ENCODE assay signal across 10 cellular contexts in genomic region chr21:28883931-28884330, GRCh38.
A peak's percentile ranks its signal among the peaks of the same experiment; 100 is the strongest.
DNase-seq lines count a peak whose midpoint lies in the region; ATAC-seq, FAIRE-seq and TF ChIP-seq lines count a peak whose summit lies in the region.
"Had no signal": no experiment of that assay in that cellular context is flagged by ENCODE, and none has a peak within 500 bp of the region (broad histone marks: within the 10 kb centered on the region; RNA-seq: fewer than 3 reads in every experiment).

No MANE protein-coding gene starts in this region.

- H3K4me3 ChIP-seq in keratinocyte (ENCODE audit: control insufficient read depth in 2 of 3, extremely low read depth in 1 of 3, insufficient read depth in 2 of 3, low read depth in 1 of 3, low read length in 3 of 3): peak overlapping the region; percentile 69 to 92 (median 88)
- H3K4me3 ChIP-seq in thoracic aorta: peak overlapping the region; percentile 77

- no peaks in the 10 kb centered on the region for H4K20me1 ChIP-seq in keratinocyte (ENCODE audit: control insufficient read depth, extremely low read depth, insufficient read depth, low read length)

- H3K9me3 Mint-ChIP-seq in activated T-cell treated with anti-CD3 and anti-CD28 coated beads, Interleukin-2, amount 50 U/mL, for 72 hours: no peaks in the 10 kb centered on the region
- H3K9me3 Mint-ChIP-seq in activated B cell treated with CpG ODN at 0.5 μM for 24 hours: peaks cover 4% of the 10 kb centered on the region

- no peak overlapping the region for H3K9ac ChIP-seq in keratinocyte (ENCODE audit: control insufficient read depth, extremely low read depth, insufficient read depth, low read length)

- dilution Hi-C loops in keratinocyte (cut with MboI; ENCODE audit: extremely low pct_ligation_motif_present, low sequenced_read_pairs): no loop called here

- no peak for ATAC-seq in activated T-cell treated with anti-CD3 and anti-CD28 coated beads, Interleukin-2, amount 50 U/mL, for 72 hours (replicated peaks in 1 of 2)
- no peak for ATAC-seq in activated B cell treated with CpG ODN at 0.5 μM for 24 hours (ENCODE audit: low read depth)
- no peak for ATAC-seq in thoracic aorta (ENCODE audit: insufficient number of reproducible peaks, low FRiP score, low read depth)
- no peak for ATAC-seq in GM18502 (IDR thresholded peaks at IDR 0.05; ENCODE audit: poor library complexity, unreplicated experiment)
- ATAC-seq in HG02642 (IDR thresholded peaks at IDR 0.05; ENCODE audit: poor library complexity, unreplicated experiment): no peak

- H3K27ac Mint-ChIP-seq in activated T-cell treated with anti-CD3 and anti-CD28 coated beads, Interleukin-2, amount 50 U/mL, for 72 hours: peak overlapping the region; percentile 97
- peak overlapping the region; percentile 93 for H3K27ac Mint-ChIP-seq in activated B cell treated with CpG ODN at 0.5 μM for 24 hours

- H3K9me3 ChIP-seq in keratinocyte (ENCODE audit: control insufficient read depth, low read depth, low read length) (no peaks in the 10 kb centered on the region), thoracic aorta (no peaks in the 10 kb centered on the region)

- peaks cover 2 to 8% of the 10 kb centered on the region in 2 donors for H3K36me3 Mint-ChIP-seq in activated T-cell treated with anti-CD3 and anti-CD28 coated beads, Interleukin-2, amount 50 U/mL, for 72 hours (ENCODE audit: insufficient read depth in 2 of 2)
- H3K36me3 Mint-ChIP-seq in activated B cell treated with CpG ODN at 0.5 μM for 24 hours (ENCODE audit: low read depth): peaks cover 29% of the 10 kb centered on the region

- H3K4me2 ChIP-seq in keratinocyte (ENCODE audit: control insufficient read depth, extremely low read depth, insufficient read depth, low read depth, low read length): peak overlapping the region; percentile 76

- peak overlapping the region; percentile 84 to 94 for H3K4me3 Mint-ChIP-seq in activated T-cell treated with anti-CD3 and anti-CD28 coated beads, Interleukin-2, amount 50 U/mL, for 72 hours
- H3K4me3 Mint-ChIP-seq in activated B cell treated with CpG ODN at 0.5 μM for 24 hours: peak overlapping the region; percentile 88

- peaks cover 21% of the 10 kb centered on the region for H3K4me1 Mint-ChIP-seq in activated T-cell treated with anti-CD3 and anti-CD28 coated beads, Interleukin-2, amount 50 U/mL, for 72 hours (ENCODE audit: low read depth)
- H3K4me1 Mint-ChIP-seq in activated B cell treated with CpG ODN at 0.5 μM for 24 hours: peaks cover 18% of the 10 kb centered on the region

- no peaks in the 10 kb centered on the region for H3K9me1 ChIP-seq in keratinocyte (ENCODE audit: control insufficient read depth, extremely low read depth, insufficient read depth, low read length)

- H3K27me3 Mint-ChIP-seq in activated T-cell treated with anti-CD3 and anti-CD28 coated beads, Interleukin-2, amount 50 U/mL, for 72 hours (ENCODE audit: low read depth): no peaks in the 10 kb centered on the region
- H3K27me3 Mint-ChIP-seq in activated B cell treated with CpG ODN at 0.5 μM for 24 hours: peaks cover under 1% of the 10 kb centered on the region

- H2AFZ ChIP-seq in keratinocyte (ENCODE audit: control insufficient read depth, low read length): no peak overlapping the region

- H3K4me1 ChIP-seq in keratinocyte (ENCODE audit: control insufficient read depth, extremely low read depth, insufficient read depth, low read length): peaks cover 7% of the 10 kb centered on the region
- H3K4me1 ChIP-seq in thoracic aorta (ENCODE audit: control insufficient read depth in 1 of 2, low read depth in 2 of 2): peaks cover 11 to 21% of the 10 kb centered on the region in 2 donors

- FAIRE-seq in keratinocyte (lab: Jason Lieb, UNC): no peak
- FAIRE-seq: RCC 7860 had no signal

- H3K27ac ChIP-seq in keratinocyte (ENCODE audit: control insufficient read depth, insufficient read depth, low read length): peak overlapping the region; percentile 92
- peak overlapping the region; percentile 67 to 78 for H3K27ac ChIP-seq in thoracic aorta

- no peaks in the 10 kb centered on the region for H3K79me2 ChIP-seq in keratinocyte (ENCODE audit: control insufficient read depth, insufficient read depth, low read length)

- H3K36me3 ChIP-seq in keratinocyte (ENCODE audit: control insufficient read depth in 2 of 2, extremely low read depth in 1 of 2, insufficient read depth in 2 of 2, low read length in 2 of 2) (peaks cover 0 to 1% of the 10 kb centered on the region in 2 experiments), thoracic aorta (peaks cover 8% of the 10 kb centered on the region)
- H3K36me3 ChIP-seq: brain microvascular endothelial cell had no signal

- no peak for TF ChIP-seq CTCF in activated B cell treated with CpG ODN at 0.5 μM for 24 hours (IDR thresholded peaks at IDR 0.05)
- TF ChIP-seq CTCF in keratinocyte (optimal IDR thresholded peaks at IDR 0.05 in 1 of 3, IDR thresholded peaks at IDR 0.05 in 1 of 3, conservative IDR thresholded peaks at IDR 0.05 in 1 of 3; ENCODE audit: extremely low read depth in 1 of 3, insufficient read depth in 2 of 3, low read length in 3 of 3): no peak
- TF ChIP-seq CTCF in thoracic aorta (IDR thresholded peaks at IDR 0.05): no peak

- intact Hi-C loops in activated B cell treated with CpG ODN at 0.5 μM for 24 hours (cut with micrococcal nuclease): no loop called here

- CTCF ChIA-PET in activated B cell treated with CpG ODN at 0.5 μM for 24 hours (lab: Charles Lee): interaction anchor here (1.2 kb wide), 1 partner anchor 56 kb away, joined by 3 read pairs; no protein-coding TSS in a partner anchor

- no peak for DNase-seq in activated T-cell treated with anti-CD3 and anti-CD28 coated beads, Interleukin-2, amount 50 U/mL, for 72 hours
- DNase-seq in activated T-cell treated with anti-CD3 and anti-CD28 coated beads for 4 hours: no peak
- no peak for DNase-seq in activated B cell treated with CpG ODN at 0.5 μM for 24 hours
- DNase-seq in keratinocyte (ENCODE audit: low read depth, low spot score): no peak
- DNase-seq in thoracic aorta (ENCODE audit: low spot score): no peak
- no peak for DNase-seq in islet precursor cell
- DNase-seq: brain microvascular endothelial cell had no signal

- no peaks in the 10 kb centered on the region for H3K27me3 ChIP-seq in keratinocyte (ENCODE audit: control insufficient read depth, extremely low read depth, insufficient read depth, low read length)
- no peaks in the 10 kb centered on the region for H3K27me3 ChIP-seq in thoracic aorta (replicated peaks; ENCODE audit: insufficient read depth)
- H3K27me3 ChIP-seq: brain microvascular endothelial cell had no signal

- POLR2A ChIA-PET in activated B cell treated with CpG ODN at 0.5 μM for 24 hours (lab: Charles Lee): interaction anchor here (0.6 to 1.2 kb wide), 3 partner anchors 119 to 193 kb away, joined by 3 to 9 read pairs (median 4); no protein-coding TSS in a partner anchor
